8 cellular contexts compared by ENCODE assay signal in genomic region chr2:16656784-16657391, GRCh38. TPM values are rescaled to one million over a fixed set of nuclear protein-coding genes. Genes with fewer than 3 reads are reported as not detected.
DNase-seq lines count a peak whose midpoint lies in the region; ATAC-seq and TF ChIP-seq lines count a peak whose summit lies in the region.

No MANE protein-coding gene starts in this region.

- DNase-seq in GM13976 (ENCODE audit: low spot score), result peak; percentile 56
- DNase-seq in NB4 (ENCODE audit: low read depth), result peak; percentile 73
- DNase-seq in right cardiac atrium, result peak; percentile 42 to 72 (median 68)
- DNase-seq in activated gamma-delta T cell (lab: John Stamatoyannopoulos, UW), result no peak
- no peak for DNase-seq in RWPE1 (ENCODE audit: low spot score)
- no peak for DNase-seq in stimulated activated CD8-positive, alpha-beta memory T cell treated with anti-CD3 and anti-CD28 coated beads, Interleukin-4, amount 100 ng/mL, for 48 hours

- in situ Hi-C loops in GM13976 (cut with MboI; ENCODE audit: low sequenced_read_pairs, unreplicated experiment), result no loop called here

- CTCF ChIA-PET in RWPE1 (lab: Yijun Ruan, JAX), result interaction anchor here (0.5 to 0.8 kb wide), 3 partner anchors 48 to 775 kb away, joined by 3 to 6 read pairs (median 3); no protein-coding TSS in a partner anchor

- peak overlapping the region; percentile 51 for H3K27ac ChIP-seq in right cardiac atrium (ENCODE audit: low read length)
- no peak overlapping the region for H3K27ac ChIP-seq in RWPE1

- intact Hi-C loops in right cardiac atrium (cut with DNase I), result no loop called here

- no peak for TF ChIP-seq POLR2A in NB4 (IDR thresholded peaks at IDR 0.05; ENCODE audit: extremely low read depth, insufficient read length)

- ATAC-seq in HG02571 (IDR thresholded peaks at IDR 0.05; ENCODE audit: unreplicated experiment) (peak; percentile 79), right cardiac atrium (peak; percentile 67 to 78), SK-N-SH treated with all-trans-retinoic acid at 6 μM for 48 hours (no peak)

- peaks cover 18% of the 10 kb centered on the region for H3K4me1 ChIP-seq in right cardiac atrium (ENCODE audit: control insufficient read depth, insufficient read depth, low read length)

- H3K4me3 ChIP-seq in NB4 (ENCODE audit: low read depth, low read length) (peak overlapping the region; percentile 9), right cardiac atrium (ENCODE audit: low read length) (no peak overlapping the region)

- no peaks in the 10 kb centered on the region for H3K27me3 ChIP-seq in right cardiac atrium (ENCODE audit: control insufficient read depth, insufficient read depth)

- 58% methylated on average over 8 of the region's 8 CpGs for WGBS in right cardiac atrium

- H3K9me3 ChIP-seq in right cardiac atrium (ENCODE audit: control insufficient read depth, low read length), result no peaks in the 10 kb centered on the region

- TF ChIP-seq CTCF in GM13976 (IDR thresholded peaks at IDR 0.05; ENCODE audit: borderline replicate concordance, control extremely low read depth, extremely low read depth, insufficient read depth, missing control alignments), result no peak
- no peak for TF ChIP-seq CTCF in NB4 (IDR thresholded peaks at IDR 0.05; ENCODE audit: low read depth, low read length)
- TF ChIP-seq CTCF in RWPE1 (conservative IDR thresholded peaks at IDR 0.05; ENCODE audit: low read depth), result no peak

- POLR2A ChIA-PET in RWPE1 (lab: Yijun Ruan, JAX; ENCODE audit: low non-redundant PET), result no interaction called here

TF ChIP-seq in SK-N-SH treated with all-trans-retinoic acid at 6 μM for 48 hours, 23 proteins besides CTCF, POLR2A, EP300 and RAD21:
- no peak for TF ChIP-seq BACH2 (CRISPR knock-in tag; IDR thresholded peaks at IDR 0.05; ENCODE audit: borderline replicate concordance)
- no peak for TF ChIP-seq CSRNP3 (CRISPR knock-in tag; IDR thresholded peaks at IDR 0.05)
- no peak for TF ChIP-seq ARNTL (CRISPR knock-in tag; IDR thresholded peaks at IDR 0.05; ENCODE audit: borderline replicate concordance, low read depth)
- TF ChIP-seq ZC3H10 (CRISPR knock-in tag; IDR thresholded peaks at IDR 0.05), result no peak
- TF ChIP-seq CREB5 (CRISPR knock-in tag; IDR thresholded peaks at IDR 0.05; ENCODE audit: low read depth), result no peak
- no peak for TF ChIP-seq ZNF8 (CRISPR knock-in tag; IDR thresholded peaks at IDR 0.05)

RNA-seq across cellular contexts. Expression of gene CYRIA, which starts 8.7 kb away (rescaled TPM):
- total RNA-seq in right cardiac atrium, result 1 to 10 TPM; 3.1 to 5.0 (median 4.2) TPM
- 1.2 TPM for polyA plus RNA-seq in right cardiac atrium

Comparison
In these comparisons a context has a peak if more than half of its experiments do, and no peak if none do; other contexts are left out.
1. DNase-seq: peak in GM13976 (single experiment), NB4 (single experiment) and right cardiac atrium (3 of 3); none in activated gamma-delta T cell (single experiment), RWPE1 (single experiment) and stimulated activated CD8-positive, alpha-beta memory T cell treated with anti-CD3 and anti-CD28 coated beads, Interleukin-4, amount 100 ng/mL, for 48 hours (single experiment).